Comparison of ENCODE assay signal across 9 cellular contexts in the genomic region with DNA sequence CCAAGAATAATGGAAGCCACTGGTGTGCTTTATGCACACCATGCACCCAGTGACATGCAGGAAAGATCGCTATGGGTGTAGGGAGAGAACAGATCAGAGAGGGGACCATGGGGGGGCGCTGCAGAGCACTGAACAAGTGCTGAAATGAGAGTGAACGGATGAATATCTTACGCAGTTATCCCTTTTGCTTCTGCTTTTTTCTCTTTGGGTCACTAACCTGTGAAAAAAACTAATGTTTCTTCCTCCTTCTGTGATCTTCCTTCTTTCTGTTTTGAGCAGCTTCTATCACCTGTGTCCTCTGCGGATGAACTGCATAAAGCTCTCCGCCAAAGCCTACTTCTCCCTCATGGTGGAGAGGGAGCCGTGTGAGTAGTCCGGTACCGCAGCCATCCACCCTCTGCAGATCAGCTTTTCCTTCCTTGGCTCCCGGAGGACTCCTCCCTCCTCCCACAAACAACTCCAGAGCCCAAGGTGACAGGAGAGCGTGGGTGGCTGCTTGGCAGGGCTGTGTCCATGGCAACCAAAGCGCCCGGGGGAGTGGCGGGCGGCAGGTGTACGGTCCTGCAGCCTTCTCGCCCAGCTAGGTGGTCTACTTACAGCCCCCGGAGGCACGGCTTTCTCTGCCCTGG.
DNase-seq lines count a peak whose midpoint lies in the region; ATAC-seq and TF ChIP-seq lines count a peak whose summit lies in the region.
"Had no signal": no experiment of that assay in that cellular context is flagged by ENCODE, and none has a peak within 500 bp of the region (broad histone marks: within the 10 kb centered on the region; RNA-seq: fewer than 3 reads in every experiment).

No MANE protein-coding gene starts in this region.

- H3K4me1 Mint-ChIP-seq in stimulated activated naive CD8-positive, alpha-beta T cell treated with anti-CD3 and anti-CD28 coated beads, Interleukin-15, amount 100 ng/mL, for 72 hours: peaks cover 34% of the 10 kb centered on the region

- intact Hi-C loops in heart left ventricle (cut with DNase I): loop anchor here in 4 of 10 donors (5.0 kb wide), 3 partner anchors 236 to 286 kb away; partner anchors contain the start of gene CRYGS (in 2 of the 4)

- no peak for TF ChIP-seq POLR2A in heart left ventricle (IDR thresholded peaks at IDR 0.05)

- DNase-seq in stimulated activated naive CD8-positive, alpha-beta T cell treated with anti-CD3 and anti-CD28 coated beads, Interleukin-15, Interleukin-2, amounts not matched to agents 100 U/mL and 50 U/mL, for 24 hours: peak; percentile 57
- no peak for DNase-seq in stimulated activated naive CD8-positive, alpha-beta T cell treated with anti-CD3 and anti-CD28 coated beads, Interleukin-15, amount 100 ng/mL, for 72 hours
- DNase-seq in NOMO-1 treated with dmso at 0.1 percent for 144 hours (lab: John Stamatoyannopoulos, UW; ENCODE audit: unreplicated experiment): peak; percentile 30
- DNase-seq in foreskin keratinocyte: no peak
- no peak for DNase-seq in HCEC 1CT
- DNase-seq in activated CD8-positive, alpha-beta memory T cell treated with anti-CD3 and anti-CD28 coated beads, Interleukin-2, amount 50 U/mL, for 4 hours: no peak
- DNase-seq in heart left ventricle: no peak

- H3K9me3 Mint-ChIP-seq in stimulated activated naive CD8-positive, alpha-beta T cell treated with anti-CD3 and anti-CD28 coated beads, Interleukin-15, amount 100 ng/mL, for 72 hours: no peaks in the 10 kb centered on the region
- H3K9me3 Mint-ChIP-seq: T-helper 1 cell treated with Interleukin-12 subunit alpha and Interleukin-12 subunit beta and Interleukin-4 antibody, amounts not matched to agents 30 μg/mL and 1 μg/mL, for 36 hours had no signal

- no peak overlapping the region for H3K4me3 ChIP-seq in heart left ventricle

- 79 to 83% (median 80%) methylated on average over 19 of the region's 19 CpGs for WGBS in heart left ventricle, 4 donors

- H3K27ac Mint-ChIP-seq in stimulated activated naive CD8-positive, alpha-beta T cell treated with anti-CD3 and anti-CD28 coated beads, Interleukin-15, amount 100 ng/mL, for 72 hours: no peak overlapping the region
- H3K27ac Mint-ChIP-seq: T-helper 1 cell treated with Interleukin-12 subunit alpha and Interleukin-12 subunit beta and Interleukin-4 antibody, amounts not matched to agents 30 μg/mL and 1 μg/mL, for 36 hours had no signal

- H3K4me1 ChIP-seq in foreskin keratinocyte: no peaks in the 10 kb centered on the region
- peaks cover 0 to 14% (median 0%) of the 10 kb centered on the region in 12 donors for H3K4me1 ChIP-seq in heart left ventricle

- no peaks in the 10 kb centered on the region for H3K9me3 ChIP-seq in heart left ventricle

- no peak overlapping the region for H3K4me3 Mint-ChIP-seq in stimulated activated naive CD8-positive, alpha-beta T cell treated with anti-CD3 and anti-CD28 coated beads, Interleukin-15, amount 100 ng/mL, for 72 hours
- H3K4me3 Mint-ChIP-seq: T-helper 1 cell treated with Interleukin-12 subunit alpha and Interleukin-12 subunit beta and Interleukin-4 antibody, amounts not matched to agents 30 μg/mL and 1 μg/mL, for 36 hours had no signal

- peaks cover 0 to 58% (median 10%) of the 10 kb centered on the region in 9 donors for H3K36me3 ChIP-seq in heart left ventricle

- H3K27me3 Mint-ChIP-seq in stimulated activated naive CD8-positive, alpha-beta T cell treated with anti-CD3 and anti-CD28 coated beads, Interleukin-15, amount 100 ng/mL, for 72 hours: peaks cover 6% of the 10 kb centered on the region

- H3K27me3 ChIP-seq in foreskin keratinocyte: peaks cover 83% of the 10 kb centered on the region
- H3K27me3 ChIP-seq in heart left ventricle: no peaks in the 10 kb centered on the region

- TF ChIP-seq CTCF in foreskin keratinocyte (conservative IDR thresholded peaks at IDR 0.05) (peak; percentile 46), heart left ventricle (IDR thresholded peaks at IDR 0.05) (peak in 3 of 12 donors; percentile 14 to 26 (median 15))

- H3K27ac ChIP-seq in foreskin keratinocyte (no peak overlapping the region), heart left ventricle (no peak overlapping the region)

- no peak for ATAC-seq in stimulated activated naive CD8-positive, alpha-beta T cell treated with anti-CD3 and anti-CD28 coated beads, Interleukin-15, Interleukin-2, amounts not matched to agents 100 U/mL and 50 U/mL, for 24 hours
- no peak for ATAC-seq in stimulated activated naive CD8-positive, alpha-beta T cell treated with anti-CD3 and anti-CD28 coated beads, Interleukin-15, amount 100 ng/mL, for 72 hours
- peak; percentile 25 for ATAC-seq in foreskin keratinocyte
- no peak for ATAC-seq in heart left ventricle
- no peak for ATAC-seq in HG03097 (IDR thresholded peaks at IDR 0.05; ENCODE audit: low FRiP score, unreplicated experiment)

Comparison
In these comparisons a context has a peak if more than half of its experiments do, and no peak if none do; other contexts are left out.
1. DNase-seq: peak in stimulated activated naive CD8-positive, alpha-beta T cell treated with anti-CD3 and anti-CD28 coated beads, Interleukin-15, Interleukin-2, amounts not matched to agents 100 U/mL and 50 U/mL, for 24 hours (single experiment) and NOMO-1 treated with dmso at 0.1 percent for 144 hours (single experiment); none in stimulated activated naive CD8-positive, alpha-beta T cell treated with anti-CD3 and anti-CD28 coated beads, Interleukin-15, amount 100 ng/mL, for 72 hours (0 of 2), foreskin keratinocyte (0 of 2), HCEC 1CT (single experiment), activated CD8-positive, alpha-beta memory T cell treated with anti-CD3 and anti-CD28 coated beads, Interleukin-2, amount 50 U/mL, for 4 hours (single experiment) and heart left ventricle (0 of 5).